12 cellular contexts compared by ENCODE assay signal in the genomic region with DNA sequence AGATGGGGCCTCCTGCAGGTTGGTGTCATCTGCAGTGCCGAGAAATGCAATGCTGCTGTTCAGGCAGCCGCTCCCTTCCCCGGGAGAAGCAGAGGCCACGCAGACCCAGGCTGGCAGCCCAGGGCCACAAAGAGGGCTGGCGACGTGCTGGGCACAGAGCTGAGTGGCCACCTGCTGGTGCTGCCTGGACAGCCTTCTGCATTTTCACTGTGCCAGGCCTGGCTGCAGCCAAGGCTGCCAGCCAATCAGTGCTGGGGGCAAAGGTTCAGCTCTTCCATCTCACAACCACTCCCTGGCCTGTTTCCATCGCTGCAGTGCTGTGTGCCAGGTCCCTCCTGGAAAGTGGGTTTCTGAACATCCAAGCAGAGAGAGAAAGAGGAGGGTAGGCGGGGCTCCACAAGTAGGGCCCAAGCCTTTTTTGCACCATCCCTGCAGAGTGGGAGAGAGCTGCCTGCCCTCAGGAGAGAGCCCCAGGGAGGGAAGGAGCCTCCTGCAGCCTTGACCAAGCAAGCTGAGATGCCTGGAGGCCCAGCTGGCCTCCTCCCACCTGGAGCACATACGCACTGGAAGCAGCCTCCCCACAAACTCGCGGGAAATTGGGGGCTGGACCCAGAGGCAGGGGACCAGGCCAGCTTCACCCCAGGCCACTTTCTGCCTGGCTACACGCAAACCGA. TPM values are rescaled to one million over a fixed set of nuclear protein-coding genes. Genes with fewer than 3 reads are reported as not detected.
DNase-seq lines count a peak whose midpoint lies in the region; ATAC-seq and TF ChIP-seq lines count a peak whose summit lies in the region.
"Had no signal": no experiment of that assay in that cellular context is flagged by ENCODE, and none has a peak within 500 bp of the region (broad histone marks: within the 10 kb centered on the region; RNA-seq: fewer than 3 reads in every experiment).

No MANE protein-coding gene starts in this region.

- H3K36me3 Mint-ChIP-seq in activated T-cell treated with anti-CD3 and anti-CD28 coated beads, Interleukin-2, amount 50 U/mL, for 4 hours (ENCODE audit: insufficient read depth) = no peaks in the 10 kb centered on the region
- H3K36me3 Mint-ChIP-seq: activated naive CD8-positive, alpha-beta T cell; natural killer cell treated with Interleukin-12 subunit alpha and Interleukin-12 subunit beta and Interleukin-15 and Interleukin-18, amount 100 ng/mL, for 72 hours had no signal

- no peaks in the 10 kb centered on the region for H3K9me3 Mint-ChIP-seq in activated T-cell treated with anti-CD3 and anti-CD28 coated beads, Interleukin-2, amount 50 U/mL, for 4 hours
- H3K9me3 Mint-ChIP-seq: natural killer cell treated with Interleukin-12 subunit alpha and Interleukin-12 subunit beta and Interleukin-15 and Interleukin-18, amount 100 ng/mL, for 72 hours had no signal

- no peak for ATAC-seq in sciatic nerve
- no peak for ATAC-seq in activated T-cell treated with anti-CD3 and anti-CD28 coated beads, Interleukin-2, amount 50 U/mL, for 4 hours
- ATAC-seq: natural killer cell treated with Interleukin-12 subunit alpha and Interleukin-12 subunit beta and Interleukin-15 and Interleukin-18, amount 100 ng/mL, for 72 hours had no signal

- no peaks in the 10 kb centered on the region for H3K9me2 ChIP-seq in hepatocyte (replicated peaks; ENCODE audit: insufficient read depth)

- no peak overlapping the region for H3K4me2 ChIP-seq in hepatocyte

- H2AFZ ChIP-seq in hepatocyte = no peak overlapping the region

- H3K4me1 ChIP-seq in hepatocyte (ENCODE audit: insufficient read depth) = peaks cover 15% of the 10 kb centered on the region

- H3K36me3 ChIP-seq in hepatocyte (replicated peaks; ENCODE audit: insufficient read depth, low read depth) = no peaks in the 10 kb centered on the region

- no peaks in the 10 kb centered on the region for H3K79me2 ChIP-seq in hepatocyte

- TF ChIP-seq CTCF in hepatocyte (IDR thresholded peaks at IDR 0.05; ENCODE audit: poor library complexity) = peak; percentile 10

- intact Hi-C loops in sciatic nerve (cut with DNase I) = no loop called here

- DNase-seq in NCI-H1694 (lab: John Stamatoyannopoulos, UW) (peak; percentile 47), NCI-H1694 treated with DMSO at 0.1 percent for 48 hours (lab: John Stamatoyannopoulos, UW) (no peak), RPMI8226 (peak; percentile 25), hepatocyte (ENCODE audit: low spot score) (peak; percentile 48), substantia nigra (lab: John Stamatoyannopoulos, UW) (peak in 40 of 49 donors; percentile 6 to 89 (median 56)), sciatic nerve (ENCODE audit: low spot score) (no peak), UCSD-AML1 (lab: John Stamatoyannopoulos, UW; ENCODE audit: unreplicated experiment) (no peak)
- no peak for DNase-seq in activated T-cell treated with anti-CD3 and anti-CD28 coated beads, Interleukin-2, amount 50 U/mL, for 4 hours
- DNase-seq: SIG-M5 had no signal

- no peaks in the 10 kb centered on the region for H3K4me1 Mint-ChIP-seq in activated T-cell treated with anti-CD3 and anti-CD28 coated beads, Interleukin-2, amount 50 U/mL, for 4 hours (ENCODE audit: low read depth)

- H3K27ac ChIP-seq in hepatocyte (no peak overlapping the region), substantia nigra (ENCODE audit: low read depth, low read length, poor library complexity, severe bottlenecking) (no peak overlapping the region)

- H3K4me3 Mint-ChIP-seq in activated T-cell treated with anti-CD3 and anti-CD28 coated beads, Interleukin-2, amount 50 U/mL, for 4 hours = no peak overlapping the region
- H3K4me3 Mint-ChIP-seq: activated naive CD8-positive, alpha-beta T cell; natural killer cell treated with Interleukin-12 subunit alpha and Interleukin-12 subunit beta and Interleukin-15 and Interleukin-18, amount 100 ng/mL, for 72 hours had no signal

- H4K20me1 ChIP-seq in hepatocyte (ENCODE audit: insufficient read depth, poor library complexity, severe bottlenecking) = no peaks in the 10 kb centered on the region

- 84% methylated on average over 13 of the region's 13 CpGs for WGBS in hepatocyte (ENCODE audit: low lambda C conversion rate, missing lambda C conversion rate)

- H3K27me3 ChIP-seq in hepatocyte = no peaks in the 10 kb centered on the region

- no peaks in the 10 kb centered on the region for H3K9me3 ChIP-seq in hepatocyte (ENCODE audit: low read depth)

- peaks cover 11% of the 10 kb centered on the region for H3K27me3 Mint-ChIP-seq in activated T-cell treated with anti-CD3 and anti-CD28 coated beads, Interleukin-2, amount 50 U/mL, for 4 hours (ENCODE audit: low read depth)

- H3K4me3 ChIP-seq in hepatocyte = no peak overlapping the region

RNA-seq across cellular contexts. Expression of gene ADRA2C, which starts 20.1 kb away (rescaled TPM):
- total RNA-seq in hepatocyte (4.9 and 6.3 TPM in 2 replicates), sciatic nerve (4.8 TPM)
- 7.7 and 11.0 TPM in 2 replicates for polyA plus RNA-seq in hepatocyte
- not detected for total RNA-seq in activated T-cell treated with anti-CD3 and anti-CD28 coated beads, Interleukin-2, amount 50 U/mL, for 4 hours
- total RNA-seq: natural killer cell treated with Interleukin-12 subunit alpha and Interleukin-12 subunit beta and Interleukin-15 and Interleukin-18, amount 100 ng/mL, for 72 hours had no signal
- polyA plus RNA-seq: AG04450 had no signal

Comparison
In these comparisons a context has a peak if more than half of its experiments do, and no peak if none do; other contexts are left out.
1. DNase-seq: peak in NCI-H1694 (single experiment), RPMI8226 (single experiment), hepatocyte (single experiment) and substantia nigra (40 of 49); none in NCI-H1694 treated with DMSO at 0.1 percent for 48 hours (single experiment), sciatic nerve (single experiment), UCSD-AML1 (single experiment) and activated T-cell treated with anti-CD3 and anti-CD28 coated beads, Interleukin-2, amount 50 U/mL, for 4 hours (single experiment).